In genomic region chr1:227447531-227447990, GRCh38 we compare ENCODE assay signal across 10 cellular contexts.
DNase-seq lines count a peak whose midpoint lies in the region; ATAC-seq and TF ChIP-seq lines count a peak whose summit lies in the region.
"Had no signal": no experiment of that assay in that cellular context is flagged by ENCODE, and none has a peak within 500 bp of the region (broad histone marks: within the 10 kb centered on the region; RNA-seq: fewer than 3 reads in every experiment).

No MANE protein-coding gene starts in this region.

- ATAC-seq in GM18868 (IDR thresholded peaks at IDR 0.05; ENCODE audit: unreplicated experiment): no peak

- WGBS in thyroid gland, 2 donors: 48 to 50% methylated on average over 25 of the region's 25 CpGs

- TF ChIP-seq POLR2A in thyroid gland (IDR thresholded peaks at IDR 0.05): no peak

- intact Hi-C loops in thyroid gland (cut with DNase I): loop anchor here (10.0 kb wide), 1 partner anchor 813 kb away; no protein-coding TSS in a partner anchor

- TF ChIP-seq CTCF in HFF-Myc (IDR thresholded peaks at IDR 0.05; ENCODE audit: low read depth, low read length, missing control alignments) (peak; percentile 37), cardiac fibroblast (IDR thresholded peaks at IDR 0.05; ENCODE audit: low read depth, low read length) (peak; percentile 78), kidney epithelial cell (IDR thresholded peaks at IDR 0.05; ENCODE audit: insufficient read depth, low read length, poor library complexity, severe bottlenecking) (peak; percentile 67), thyroid gland (IDR thresholded peaks at IDR 0.05) (peak in 3 of 6 experiments; percentile 34 to 55 (median 47))

- no peaks in the 10 kb centered on the region for H3K27me3 ChIP-seq in kidney epithelial cell (ENCODE audit: control insufficient read depth, insufficient read depth, low read length)
- H3K27me3 ChIP-seq in thyroid gland: no peaks in the 10 kb centered on the region
- H3K27me3 ChIP-seq: sigmoid colon had no signal

- no peak overlapping the region for H3K4me3 ChIP-seq in HFF-Myc (replicated peaks; ENCODE audit: low read depth, low read length)
- H3K4me3 ChIP-seq in cardiac fibroblast (replicated peaks in 1 of 2; ENCODE audit: low read depth in 2 of 2, low read length in 2 of 2): peak overlapping the region; percentile 11 to 32
- H3K4me3 ChIP-seq in kidney epithelial cell (ENCODE audit: low read depth, low read length): no peak overlapping the region
- no peak overlapping the region for H3K4me3 ChIP-seq in thyroid gland (replicated peaks in 1 of 3)

- no peak overlapping the region for H3K27ac ChIP-seq in thyroid gland

- DNase-seq in HFF-Myc (ENCODE audit: extremely low read depth, low read depth) (no peak), cardiac fibroblast (ENCODE audit: low read depth in 2 of 2) (peak; percentile 45 to 56), kidney epithelial cell (ENCODE audit: low read depth) (no peak), thyroid gland (peak; percentile 32 to 50), DMS79 treated with DMSO at 0.1 percent for 48 hours (lab: John Stamatoyannopoulos, UW) (no peak)
- no peak for DNase-seq in stimulated activated naive CD4-positive, alpha-beta T cell treated with Interleukin-2 at 50 U/mL for 16 hours (lab: John Stamatoyannopoulos, UW)
- DNase-seq: activated T-cell treated with anti-CD3 and anti-CD28 coated beads, Interleukin-2, amount 50 U/mL, for 48 hours; NCI-H1436; sigmoid colon had no signal

- no peaks in the 10 kb centered on the region for H3K9me3 ChIP-seq in thyroid gland
- H3K9me3 ChIP-seq: sigmoid colon had no signal

- H3K4me1 ChIP-seq in thyroid gland: no peaks in the 10 kb centered on the region
- H3K4me1 ChIP-seq: sigmoid colon had no signal

- H3K36me3 ChIP-seq in kidney epithelial cell (ENCODE audit: control insufficient read depth, insufficient read depth, low read length) (no peaks in the 10 kb centered on the region), thyroid gland (no peaks in the 10 kb centered on the region)
- H3K36me3 ChIP-seq: sigmoid colon had no signal

Comparison
In these comparisons a context has a peak if more than half of its experiments do, and no peak if none do; other contexts are left out.
1. DNase-seq: peak in cardiac fibroblast (2 of 2) and thyroid gland (2 of 2); none in HFF-Myc (single experiment), kidney epithelial cell (single experiment), DMS79 treated with DMSO at 0.1 percent for 48 hours (single experiment) and stimulated activated naive CD4-positive, alpha-beta T cell treated with Interleukin-2 at 50 U/mL for 16 hours (single experiment).
2. H3K4me3 ChIP-seq: peak in cardiac fibroblast (2 of 2); none in HFF-Myc (single experiment), kidney epithelial cell (single experiment) and thyroid gland (0 of 3).